In the genomic region with DNA sequence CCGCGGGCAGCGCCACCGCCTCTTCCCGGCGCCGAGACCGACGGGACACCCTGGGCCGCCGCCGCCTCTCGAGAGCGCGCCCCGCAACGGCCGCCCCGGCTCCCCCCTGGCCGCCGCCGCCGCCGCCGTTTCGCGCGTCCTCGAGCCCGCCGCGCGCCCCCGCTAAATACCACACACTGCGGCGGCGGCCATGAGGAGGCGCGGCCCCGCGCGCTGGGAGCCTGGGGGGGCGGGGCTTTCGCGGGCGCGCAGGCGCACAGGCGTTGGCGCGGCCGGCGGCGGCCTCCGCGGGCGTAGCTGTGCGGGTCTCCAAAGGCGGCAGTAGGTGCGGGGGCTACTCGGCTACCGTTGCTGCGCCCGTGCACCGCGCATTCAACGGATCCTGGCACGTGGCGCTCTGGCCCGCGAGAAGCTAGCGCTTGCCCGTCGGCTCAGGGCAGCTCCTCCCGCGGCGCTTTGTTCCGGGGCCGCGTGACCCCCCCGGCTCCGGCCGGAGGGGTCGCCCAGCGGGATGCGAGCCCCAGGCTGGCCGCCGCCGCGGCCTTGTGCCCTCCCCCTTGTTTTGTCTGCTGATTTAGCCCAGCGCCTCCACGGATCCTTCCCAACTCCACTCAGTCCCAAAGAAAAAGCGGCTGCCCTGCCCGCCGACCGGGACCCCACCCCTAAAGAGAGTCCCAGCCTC, we compare ENCODE assay signal across 8 cellular contexts. TPM values are rescaled to one million over a fixed set of nuclear protein-coding genes. Genes with fewer than 3 reads are reported as not detected.
DNase-seq lines count a peak whose midpoint lies in the region; ATAC-seq, FAIRE-seq and TF ChIP-seq lines count a peak whose summit lies in the region.

A gene with protein sequence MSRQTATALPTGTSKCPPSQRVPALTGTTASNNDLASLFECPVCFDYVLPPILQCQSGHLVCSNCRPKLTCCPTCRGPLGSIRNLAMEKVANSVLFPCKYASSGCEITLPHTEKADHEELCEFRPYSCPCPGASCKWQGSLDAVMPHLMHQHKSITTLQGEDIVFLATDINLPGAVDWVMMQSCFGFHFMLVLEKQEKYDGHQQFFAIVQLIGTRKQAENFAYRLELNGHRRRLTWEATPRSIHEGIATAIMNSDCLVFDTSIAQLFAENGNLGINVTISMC (minus strand): TSS at position 142 of the 682 bp plus-strand sequence. CDS start 22,985 bp downstream, outside the sequence.

- FAIRE-seq in D721Med (lab: Jason Lieb, UNC) = no peak

- peak within 1 kb of the TSS; percentile 93 for H3K4me3 ChIP-seq in HUES48 (ENCODE audit: low read depth, low read length)

- peaks cover 10% of the 10 kb centered on the region for H3K36me3 Mint-ChIP-seq in activated T-helper 17 cell treated with anti-CD3 and anti-CD28 coated beads, Interleukin-2, amount 50 U/mL, for 72 hours (ENCODE audit: low read depth)
- H3K36me3 Mint-ChIP-seq in nephron (ENCODE audit: low read depth) = peaks cover 5% of the 10 kb centered on the region

- DNase-seq in D721Med (ENCODE audit: insufficient read length, low spot score) (peak; percentile 40), RPMI8226 (peak; percentile 92), fibroblast of peridontal ligament (ENCODE audit: extremely low read depth) (peak; percentile 63)
- peak; percentile 90 for DNase-seq in stimulated activated naive CD8-positive, alpha-beta T cell treated with anti-CD3 and anti-CD28 coated beads, Interleukin-15, Interleukin-2, amounts not matched to agents 100 U/mL and 50 U/mL, for 24 hours

- H3K36me3 ChIP-seq in HUES48 (ENCODE audit: control insufficient read depth, insufficient read depth, low read length) = no peaks in the 10 kb centered on the region

- peak within 1 kb of the TSS; percentile 93 for H3K27ac Mint-ChIP-seq in activated T-helper 17 cell treated with anti-CD3 and anti-CD28 coated beads, Interleukin-2, amount 50 U/mL, for 72 hours
- H3K27ac Mint-ChIP-seq in nephron = peak within 1 kb of the TSS; percentile 99 to 100 (median 99)

- H3K4me3 Mint-ChIP-seq in activated T-helper 17 cell treated with anti-CD3 and anti-CD28 coated beads, Interleukin-2, amount 50 U/mL, for 72 hours = peak within 1 kb of the TSS; percentile 97
- H3K4me3 Mint-ChIP-seq in nephron = peak within 1 kb of the TSS; percentile 98

- H3K9ac ChIP-seq in HUES48 (ENCODE audit: low read depth, low read length) = peak within 1 kb of the TSS; percentile 99

- TF ChIP-seq CTCF in D721Med (IDR thresholded peaks at IDR 0.05; ENCODE audit: insufficient read depth, missing control alignments) (no peak), nephron (IDR thresholded peaks at IDR 0.05; ENCODE audit: unreplicated experiment in 3 of 3) (no peak)

- no peaks in the 10 kb centered on the region for H3K9me3 ChIP-seq in HUES48 (ENCODE audit: control insufficient read depth, insufficient read depth, low read length)

- H3K9me3 Mint-ChIP-seq in activated T-helper 17 cell treated with anti-CD3 and anti-CD28 coated beads, Interleukin-2, amount 50 U/mL, for 72 hours = no peaks in the 10 kb centered on the region
- peaks cover 2% of the 10 kb centered on the region for H3K9me3 Mint-ChIP-seq in nephron

- H3K27me3 ChIP-seq in HUES48 (ENCODE audit: control insufficient read depth, insufficient read depth, low read length) = no peaks in the 10 kb centered on the region

- no peaks in the 10 kb centered on the region for H3K27me3 Mint-ChIP-seq in activated T-helper 17 cell treated with anti-CD3 and anti-CD28 coated beads, Interleukin-2, amount 50 U/mL, for 72 hours
- H3K27me3 Mint-ChIP-seq in nephron (ENCODE audit: low read depth) = no peaks in the 10 kb centered on the region

- peaks cover 23% of the 10 kb centered on the region for H3K4me1 Mint-ChIP-seq in activated T-helper 17 cell treated with anti-CD3 and anti-CD28 coated beads, Interleukin-2, amount 50 U/mL, for 72 hours
- peaks cover 25% of the 10 kb centered on the region for H3K4me1 Mint-ChIP-seq in nephron

- peaks cover 23% of the 10 kb centered on the region for H3K4me1 ChIP-seq in HUES48 (ENCODE audit: control insufficient read depth, insufficient read depth, low read length)

- peak within 1 kb of the TSS; percentile 99 for H3K27ac ChIP-seq in HUES48 (ENCODE audit: low read depth, low read length)

- ATAC-seq in GM21381 (IDR thresholded peaks at IDR 0.05; ENCODE audit: unreplicated experiment) = peak; percentile 64
- ATAC-seq in activated T-helper 17 cell treated with anti-CD3 and anti-CD28 coated beads, Interleukin-2, amount 50 U/mL, for 72 hours (replicated peaks) = peak; percentile 87
- ATAC-seq in stimulated activated naive CD8-positive, alpha-beta T cell treated with anti-CD3 and anti-CD28 coated beads, Interleukin-15, Interleukin-2, amounts not matched to agents 100 U/mL and 50 U/mL, for 24 hours = peak; percentile 78

RNA-seq across cellular contexts. Expression of the gene that starts here (rescaled TPM):
- total RNA-seq in activated T-helper 17 cell treated with anti-CD3 and anti-CD28 coated beads, Interleukin-2, amount 50 U/mL, for 72 hours = 10 to 100 TPM; 15.0 to 16.5 TPM

Comparison
In these comparisons a context has a peak if more than half of its experiments do, and no peak if none do; other contexts are left out.
1. Peak in every context shown above with its lines: DNase-seq, ATAC-seq, H3K4me3 ChIP-seq and H3K27ac ChIP-seq.
2. DNase-seq: peak in every context shown above with its lines; median percentile 92 in RPMI8226; 90 in stimulated activated naive CD8-positive, alpha-beta T cell treated with anti-CD3 and anti-CD28 coated beads, Interleukin-15, Interleukin-2, amounts not matched to agents 100 U/mL and 50 U/mL, for 24 hours; 63 in fibroblast of peridontal ligament; 40 in D721Med.